39 cellular contexts compared by ENCODE assay signal in the genomic region with DNA sequence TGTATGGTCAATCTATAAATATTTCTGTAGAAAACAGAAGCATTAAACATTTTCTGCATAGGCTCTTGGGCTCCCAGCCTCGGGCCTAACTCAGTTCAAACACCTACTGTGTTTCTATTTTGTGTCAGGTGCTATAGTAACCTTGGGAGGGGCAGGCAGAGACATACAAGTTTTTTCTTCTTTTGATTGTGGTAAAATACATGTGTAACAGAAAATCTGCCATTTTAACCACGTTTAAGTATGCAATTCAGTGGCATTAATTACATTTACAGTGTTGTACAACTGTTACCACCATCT. TPM values are rescaled to one million over a fixed set of nuclear protein-coding genes. Genes with fewer than 3 reads are reported as not detected.
"Had no signal": no experiment of that assay in that cellular context is flagged by ENCODE, and none has a peak within 500 bp of the region (broad histone marks: within the 10 kb centered on the region; RNA-seq: fewer than 3 reads in every experiment).

No MANE protein-coding gene starts in this region.

- H3K9me3 Mint-ChIP-seq: activated CD4-positive, alpha-beta T cell treated with anti-CD3 and anti-CD28 coated beads, Interleukin-2, amount 10 ng/mL, durations not matched to agents 24 days and 14 days; activated naive CD4-positive, alpha-beta T cell treated with anti-CD3 and anti-CD28 coated beads for 36 hours; activated naive CD4-positive, alpha-beta T cell treated with anti-CD3 and anti-CD28 coated beads, Interleukin-2, amount 50 U/mL, for 24 hours; activated naive CD8-positive, alpha-beta T cell treated with anti-CD3 and anti-CD28 coated beads for 36 hours; activated naive CD8-positive, alpha-beta T cell treated with anti-CD3 and anti-CD28 coated beads, Interleukin-2, amount 50 U/mL, for 24 hours; activated T-helper 1 cell treated with anti-CD3 and anti-CD28 coated beads, Interleukin-12 subunit alpha, Interleukin-12 subunit beta, Interleukin-2, Interleukin-4 antibody, amounts not matched to agents 30 ng/mL and 10 ng/mL and 1 ng/mL, durations not matched to agents 14 hours and 24 hours and 36 hours; activated T-helper 2 cell treated with anti-CD3 and anti-CD28 coated beads, Interferon-gamma antibody, Interleukin-2, Interleukin-4, amounts not matched to agents 10 μg/mL and 5 μg/mL and 100 μg/mL, durations not matched to agents 14 hours and 24 hours and 36 hours had no signal

- H3K36me3 ChIP-seq: adrenal gland, cardiac muscle cell, colonic mucosa, esophagus squamous epithelium, gastroesophageal sphincter, heart right ventricle, WERI-Rb-1 had no signal

- H3K4me3 ChIP-seq: adrenal gland, body of pancreas, cardiac muscle cell, colonic mucosa, esophagus squamous epithelium, gastroesophageal sphincter, heart right ventricle had no signal

- H3K27ac Mint-ChIP-seq: activated CD4-positive, alpha-beta memory T cell treated with anti-CD3 and anti-CD28 coated beads for 36 hours; activated CD4-positive, alpha-beta T cell treated with anti-CD3 and anti-CD28 coated beads for 36 hours; activated CD4-positive, alpha-beta T cell treated with anti-CD3 and anti-CD28 coated beads, Interleukin-2, amount 10 ng/mL, durations not matched to agents 24 days and 14 days; activated CD8-positive, alpha-beta memory T cell treated with anti-CD3 and anti-CD28 coated beads, Interleukin-2, amount 10 ng/mL, durations not matched to agents 7 days and 5 days; activated CD8-positive, alpha-beta T cell treated with anti-CD3 and anti-CD28 coated beads, Interleukin-2, amount 10 ng/mL, durations not matched to agents 7 days and 5 days; activated naive CD4-positive, alpha-beta T cell treated with anti-CD3 and anti-CD28 coated beads for 36 hours; activated naive CD4-positive, alpha-beta T cell treated with anti-CD3 and anti-CD28 coated beads, Interleukin-2, amount 50 U/mL, for 24 hours; activated naive CD8-positive, alpha-beta T cell treated with anti-CD3 and anti-CD28 coated beads for 36 hours; activated naive CD8-positive, alpha-beta T cell treated with anti-CD3 and anti-CD28 coated beads, Interleukin-2, amount 50 U/mL, for 24 hours; activated T-helper 1 cell treated with anti-CD3 and anti-CD28 coated beads, Interleukin-12 subunit alpha, Interleukin-12 subunit beta, Interleukin-2, Interleukin-4 antibody, amounts not matched to agents 30 ng/mL and 10 ng/mL and 1 ng/mL, durations not matched to agents 14 hours and 24 hours and 36 hours; activated T-helper 2 cell treated with anti-CD3 and anti-CD28 coated beads, Interferon-gamma antibody, Interleukin-2, Interleukin-4, amounts not matched to agents 10 μg/mL and 5 μg/mL and 100 μg/mL, durations not matched to agents 14 hours and 24 hours and 36 hours; T-helper 17 cell; T-helper 2 cell treated with Interferon-gamma antibody and Interleukin-4, amounts not matched to agents 5 μg/mL and 100 μg/mL, for 36 hours had no signal

- H3K36me3 Mint-ChIP-seq: activated CD4-positive, alpha-beta memory T cell treated with anti-CD3 and anti-CD28 coated beads for 36 hours; activated CD8-positive, alpha-beta memory T cell treated with anti-CD3 and anti-CD28 coated beads, Interleukin-2, amount 10 ng/mL, durations not matched to agents 7 days and 5 days; activated naive CD4-positive, alpha-beta T cell treated with anti-CD3 and anti-CD28 coated beads, Interleukin-2, amount 50 U/mL, for 24 hours; activated naive CD8-positive, alpha-beta T cell treated with anti-CD3 and anti-CD28 coated beads for 36 hours had no signal

- H3K4me1 ChIP-seq: adrenal gland, colonic mucosa, gastroesophageal sphincter had no signal

- H3K9me3 ChIP-seq: adrenal gland, body of pancreas, colonic mucosa, esophagus squamous epithelium, gastroesophageal sphincter had no signal

- H3K27me3 ChIP-seq: adrenal gland, body of pancreas, colonic mucosa had no signal

- H3K27ac ChIP-seq: adrenal gland, body of pancreas, cardiac muscle cell, colonic mucosa, epithelial cell of prostate, gastroesophageal sphincter, heart right ventricle, WERI-Rb-1 had no signal

- H3K4me1 Mint-ChIP-seq: activated CD4-positive, alpha-beta T cell treated with anti-CD3 and anti-CD28 coated beads for 36 hours; activated CD4-positive, alpha-beta T cell treated with anti-CD3 and anti-CD28 coated beads, Interleukin-2, amount 10 ng/mL, durations not matched to agents 24 days and 14 days; activated CD8-positive, alpha-beta memory T cell treated with anti-CD3 and anti-CD28 coated beads, Interleukin-2, amount 10 ng/mL, durations not matched to agents 7 days and 5 days; activated naive CD4-positive, alpha-beta T cell treated with anti-CD3 and anti-CD28 coated beads, Interleukin-2, amount 50 U/mL, for 24 hours; T-helper 17 cell had no signal

- ATAC-seq: activated CD8-positive, alpha-beta memory T cell treated with anti-CD3 and anti-CD28 coated beads, Interleukin-2, amount 10 ng/mL, durations not matched to agents 7 days and 5 days; activated CD8-positive, alpha-beta T cell treated with anti-CD3 and anti-CD28 coated beads, Interleukin-2, amount 10 ng/mL, durations not matched to agents 7 days and 5 days; body of pancreas; gastroesophageal sphincter; heart right ventricle; T-helper 17 cell had no signal

- DNase-seq: activated CD4-positive, alpha-beta memory T cell treated with anti-CD3 and anti-CD28 coated beads for 36 hours; activated CD4-positive, alpha-beta T cell treated with anti-CD3 and anti-CD28 coated beads for 36 hours; activated CD4-positive, CD25-positive, alpha-beta regulatory T cell; activated CD4-positive, CD25-positive, alpha-beta regulatory T cell treated with anti-CD3 and anti-CD28 coated beads, Interleukin-2, amount 50 U/mL, for 72 hours; activated CD8-positive, alpha-beta memory T cell treated with anti-CD3 and anti-CD28 coated beads, Interleukin-2, amount 10 ng/mL, durations not matched to agents 7 days and 5 days; activated CD8-positive, alpha-beta memory T cell treated with anti-CD3 and anti-CD28 coated beads, Interleukin-2, amount 50 U/mL, for 4 hours; activated CD8-positive, alpha-beta T cell treated with anti-CD3 and anti-CD28 coated beads, Interleukin-2, amount 10 ng/mL, durations not matched to agents 7 days and 5 days; activated effector memory CD4-positive, alpha-beta T cell treated with anti-CD3 and anti-CD28 coated beads, Interleukin-2, amount 50 U/mL, for 16 hours; activated naive CD4-positive, alpha-beta T cell treated with anti-CD3 and anti-CD28 coated beads for 36 hours; activated naive CD8-positive, alpha-beta T cell treated with anti-CD3 and anti-CD28 coated beads for 36 hours; activated naive CD8-positive, alpha-beta T cell treated with anti-CD3 and anti-CD28 coated beads, Interleukin-2, amount 50 U/mL, for 24 hours; activated T-cell treated with anti-CD3 and anti-CD28 coated beads, Interleukin-2, amount 50 U/mL, for 1 hour; activated T-cell treated with anti-CD3 and anti-CD28 coated beads, Interleukin-2, amount 50 U/mL, for 48 hours; adrenal gland; amygdala; aorta; body of pancreas; central memory CD4-positive, alpha-beta T cell; cerebellar nuclear complex; colonic mucosa; effector CD8-positive, alpha-beta T cell; esophagus squamous epithelium; foreskin melanocyte; heart right ventricle; T-helper 17 cell; T1000; WERI-Rb-1 had no signal

- H3K4me3 Mint-ChIP-seq: activated CD4-positive, alpha-beta memory T cell treated with anti-CD3 and anti-CD28 coated beads for 36 hours; activated CD4-positive, alpha-beta T cell treated with anti-CD3 and anti-CD28 coated beads for 36 hours; activated CD4-positive, alpha-beta T cell treated with anti-CD3 and anti-CD28 coated beads, Interleukin-2, amount 10 ng/mL, durations not matched to agents 24 days and 14 days; activated CD8-positive, alpha-beta memory T cell treated with anti-CD3 and anti-CD28 coated beads, Interleukin-2, amount 10 ng/mL, durations not matched to agents 7 days and 5 days; activated CD8-positive, alpha-beta T cell treated with anti-CD3 and anti-CD28 coated beads, Interleukin-2, amount 10 ng/mL, durations not matched to agents 7 days and 5 days; activated naive CD4-positive, alpha-beta T cell treated with anti-CD3 and anti-CD28 coated beads for 36 hours; activated naive CD4-positive, alpha-beta T cell treated with anti-CD3 and anti-CD28 coated beads, Interleukin-2, amount 50 U/mL, for 24 hours; activated naive CD8-positive, alpha-beta T cell treated with anti-CD3 and anti-CD28 coated beads for 36 hours; activated naive CD8-positive, alpha-beta T cell treated with anti-CD3 and anti-CD28 coated beads, Interleukin-2, amount 50 U/mL, for 24 hours; activated T-helper 1 cell treated with anti-CD3 and anti-CD28 coated beads, Interleukin-12 subunit alpha, Interleukin-12 subunit beta, Interleukin-2, Interleukin-4 antibody, amounts not matched to agents 30 ng/mL and 10 ng/mL and 1 ng/mL, durations not matched to agents 14 hours and 24 hours and 36 hours; T-helper 17 cell; T-helper 2 cell treated with Interferon-gamma antibody and Interleukin-4, amounts not matched to agents 5 μg/mL and 100 μg/mL, for 36 hours had no signal

RNA-seq across cellular contexts. Expression of gene FOXE1, which starts 40.8 kb away (rescaled TPM):
- total RNA-seq: activated CD4-positive, alpha-beta memory T cell treated with anti-CD3 and anti-CD28 coated beads for 36 hours; activated CD4-positive, alpha-beta T cell treated with anti-CD3 and anti-CD28 coated beads, Interleukin-2, amount 10 ng/mL, durations not matched to agents 24 days and 14 days; activated CD8-positive, alpha-beta memory T cell treated with anti-CD3 and anti-CD28 coated beads for 36 hours; activated CD8-positive, alpha-beta memory T cell treated with anti-CD3 and anti-CD28 coated beads, Interleukin-2, amount 10 ng/mL, durations not matched to agents 7 days and 5 days; activated naive CD8-positive, alpha-beta T cell treated with anti-CD3 and anti-CD28 coated beads for 36 hours; activated T-helper 2 cell treated with anti-CD3 and anti-CD28 coated beads, Interferon-gamma antibody, Interleukin-2, Interleukin-4, amounts not matched to agents 10 μg/mL and 5 μg/mL and 100 μg/mL, durations not matched to agents 14 hours and 24 hours and 36 hours; aorta; body of pancreas; cardiac muscle cell; colonic mucosa; dermis microvascular lymphatic vessel endothelial cell; endothelial cell of umbilical vein; fibroblast of lung; heart right ventricle had no signal
- polyA plus RNA-seq: adrenal gland, aorta, cardiac muscle cell, endothelial cell of umbilical vein, heart right ventricle had no signal
